ENCODE assay signal across 11 cellular contexts in genomic region chr12:2960996-2961616, GRCh38. TPM values are rescaled to one million over a fixed set of nuclear protein-coding genes. Genes with fewer than 3 reads are reported as not detected.
A peak's percentile ranks its signal among the peaks of the same experiment; 100 is the strongest.
DNase-seq lines count a peak whose midpoint lies in the region; ATAC-seq and TF ChIP-seq lines count a peak whose summit lies in the region.
"Had no signal": no experiment of that assay in that cellular context is flagged by ENCODE, and none has a peak within 500 bp of the region (broad histone marks: within the 10 kb centered on the region; RNA-seq: fewer than 3 reads in every experiment).

No MANE protein-coding gene starts in this region.

- peak overlapping the region; percentile 94 for H3K4me2 ChIP-seq in mammary epithelial cell (ENCODE audit: insufficient read depth, low read depth, low read length)

- no peak overlapping the region for H3K27ac Mint-ChIP-seq in stimulated activated naive CD8-positive, alpha-beta T cell treated with anti-CD3 and anti-CD28 coated beads, Interleukin-15, Interleukin-2, amounts not matched to agents 100 ng/mL and 50 ng/mL, for 24 hours

- H3K4me1 ChIP-seq in mammary epithelial cell (ENCODE audit: insufficient read depth, low read length), result peaks cover 24% of the 10 kb centered on the region
- peaks cover 36% of the 10 kb centered on the region for H3K4me1 ChIP-seq in mesodermal cell (ENCODE audit: control insufficient read depth, insufficient read depth, low read length, poor library complexity, severe bottlenecking)

- no peak overlapping the region for H3K9ac ChIP-seq in mammary epithelial cell (ENCODE audit: insufficient read depth, low read length)

- peak overlapping the region; percentile 64 for H3K4me3 Mint-ChIP-seq in stimulated activated naive CD8-positive, alpha-beta T cell treated with anti-CD3 and anti-CD28 coated beads, Interleukin-15, Interleukin-2, amounts not matched to agents 100 ng/mL and 50 ng/mL, for 24 hours

- CTCF ChIA-PET in mammary epithelial cell (lab: Charles Lee; ENCODE audit: low non-redundant PET), result no interaction called here

- dilution Hi-C loops in mammary epithelial cell (cut with HindIII; ENCODE audit: low sequenced_read_pairs), result no loop called here

- H3K79me2 ChIP-seq in mammary epithelial cell (ENCODE audit: insufficient read depth, low read length), result peaks cover 56% of the 10 kb centered on the region

- intact Hi-C loops in mammary epithelial cell (cut with micrococcal nuclease), result loop anchor here (2.0 kb wide), 1 partner anchor 74 kb away; no protein-coding TSS in a partner anchor

- no peak for ATAC-seq in stimulated activated naive CD8-positive, alpha-beta T cell treated with anti-CD3 and anti-CD28 coated beads, Interleukin-15, Interleukin-2, amounts not matched to agents 100 U/mL and 50 U/mL, for 24 hours
- no peak for ATAC-seq in HG03457 (IDR thresholded peaks at IDR 0.05; ENCODE audit: unreplicated experiment)
- ATAC-seq in HG02798 (IDR thresholded peaks at IDR 0.05; ENCODE audit: poor library complexity, unreplicated experiment), result no peak

- no peak overlapping the region for H2AFZ ChIP-seq in mammary epithelial cell (ENCODE audit: low read depth, low read length)

- no peaks in the 10 kb centered on the region for H4K20me1 ChIP-seq in mammary epithelial cell (ENCODE audit: insufficient read depth, low read length)

- WGBS in mammary epithelial cell (ENCODE audit: low coverage, missing lambda C conversion rate), result 37% methylated on average over 2 of the region's 10 CpGs
- 2 to 6% methylated on average over 4 of the region's 10 CpGs for WGBS in mesodermal cell (ENCODE audit: insufficient coverage in 2 of 2), 2 experiments

- H3K27ac ChIP-seq in mammary epithelial cell (ENCODE audit: insufficient read depth, low read depth, low read length) (no peak overlapping the region), mesodermal cell (ENCODE audit: low read depth, low read length, severe bottlenecking) (no peak overlapping the region)

- no peaks in the 10 kb centered on the region for H3K27me3 ChIP-seq in mammary epithelial cell (ENCODE audit: insufficient read depth, low read length)
- H3K27me3 ChIP-seq: transverse colon had no signal

- in situ Hi-C loops in mammary epithelial cell (cut with MboI; ENCODE audit: low sequenced_read_pairs in 2 of 2), result no loop called here

- H3K4me3 ChIP-seq in mammary epithelial cell (replicated peaks in 1 of 3; ENCODE audit: insufficient read depth in 1 of 3, low read depth in 2 of 3, low read length in 3 of 3), result peak overlapping the region in 2 of 3 experiments; percentile 13 to 71
- H3K4me3 ChIP-seq in mesodermal cell (ENCODE audit: extremely low read depth, insufficient read depth, low read length, poor library complexity, severe bottlenecking), result peak overlapping the region; percentile 60

- TF ChIP-seq CTCF in mammary epithelial cell (conservative IDR thresholded peaks at IDR 0.05 in 1 of 2, IDR thresholded peaks at IDR 0.05 in 1 of 2; ENCODE audit: extremely low read depth in 1 of 2, insufficient read depth in 1 of 2, low read depth in 1 of 2, low read length in 2 of 2), result no peak

- no TSS peak for BruUV-seq in mammary epithelial cell (replicated peaks; lab: Mats Ljungman, UMichigan)

- no peaks in the 10 kb centered on the region for H3K9me3 Mint-ChIP-seq in stimulated activated naive CD8-positive, alpha-beta T cell treated with anti-CD3 and anti-CD28 coated beads, Interleukin-15, Interleukin-2, amounts not matched to agents 100 ng/mL and 50 ng/mL, for 24 hours

- no peak for DNase-seq in stimulated activated naive CD8-positive, alpha-beta T cell treated with anti-CD3 and anti-CD28 coated beads, Interleukin-15, Interleukin-2, amounts not matched to agents 100 U/mL and 50 U/mL, for 24 hours
- DNase-seq in mammary epithelial cell (no peak), globus pallidus (ENCODE audit: low spot score) (no peak)
- no peak for DNase-seq in stimulated activated CD4-positive, alpha-beta T cell treated with anti-CD3 and anti-CD28 coated beads, Interleukin-4, amount 100 ng/mL, for 24 hours
- DNase-seq: activated gamma-delta T cell, NCI-H446 treated with DMSO at 0.1 percent for 48 hours, transverse colon had no signal

- H3K9me3 ChIP-seq in mammary epithelial cell (replicated peaks; ENCODE audit: insufficient read depth, low read length) (no peaks in the 10 kb centered on the region), mesodermal cell (ENCODE audit: control insufficient read depth, low read length) (no peaks in the 10 kb centered on the region)
- H3K9me3 ChIP-seq: transverse colon had no signal

- H3K27me3 Mint-ChIP-seq in stimulated activated naive CD8-positive, alpha-beta T cell treated with anti-CD3 and anti-CD28 coated beads, Interleukin-15, Interleukin-2, amounts not matched to agents 100 ng/mL and 50 ng/mL, for 24 hours, result peaks cover 56% of the 10 kb centered on the region

- H3K36me3 ChIP-seq in mammary epithelial cell (ENCODE audit: insufficient read depth, low read length) (no peaks in the 10 kb centered on the region), mesodermal cell (ENCODE audit: control insufficient read depth, insufficient read depth, low read length) (peaks cover 8% of the 10 kb centered on the region)
- H3K36me3 ChIP-seq: transverse colon had no signal

- peaks cover 21% of the 10 kb centered on the region for H3K4me1 Mint-ChIP-seq in stimulated activated naive CD8-positive, alpha-beta T cell treated with anti-CD3 and anti-CD28 coated beads, Interleukin-15, Interleukin-2, amounts not matched to agents 100 ng/mL and 50 ng/mL, for 24 hours (ENCODE audit: low read depth)

- no peaks in the 10 kb centered on the region for H3K36me3 Mint-ChIP-seq in stimulated activated naive CD8-positive, alpha-beta T cell treated with anti-CD3 and anti-CD28 coated beads, Interleukin-15, Interleukin-2, amounts not matched to agents 100 ng/mL and 50 ng/mL, for 24 hours (ENCODE audit: low read depth)

RNA-seq across cellular contexts. Expression of gene TEAD4, which starts 1.9 kb away (rescaled TPM):
- 10 to 100 TPM in 1 of 2 donors, 1 to 10 TPM in 1; 8.8 to 21.6 TPM for total RNA-seq in mammary epithelial cell
- polyA plus RNA-seq in mammary epithelial cell, result 18.6 TPM
- polyA minus RNA-seq in mammary epithelial cell, result 29.2 TPM
- polyA plus RNA-seq in mesodermal cell (2013, experiment 1 of 2), result 31.4 TPM
- 26.6 TPM for polyA plus RNA-seq in mesodermal cell (2013, experiment 2 of 2)
